In the genomic region with DNA sequence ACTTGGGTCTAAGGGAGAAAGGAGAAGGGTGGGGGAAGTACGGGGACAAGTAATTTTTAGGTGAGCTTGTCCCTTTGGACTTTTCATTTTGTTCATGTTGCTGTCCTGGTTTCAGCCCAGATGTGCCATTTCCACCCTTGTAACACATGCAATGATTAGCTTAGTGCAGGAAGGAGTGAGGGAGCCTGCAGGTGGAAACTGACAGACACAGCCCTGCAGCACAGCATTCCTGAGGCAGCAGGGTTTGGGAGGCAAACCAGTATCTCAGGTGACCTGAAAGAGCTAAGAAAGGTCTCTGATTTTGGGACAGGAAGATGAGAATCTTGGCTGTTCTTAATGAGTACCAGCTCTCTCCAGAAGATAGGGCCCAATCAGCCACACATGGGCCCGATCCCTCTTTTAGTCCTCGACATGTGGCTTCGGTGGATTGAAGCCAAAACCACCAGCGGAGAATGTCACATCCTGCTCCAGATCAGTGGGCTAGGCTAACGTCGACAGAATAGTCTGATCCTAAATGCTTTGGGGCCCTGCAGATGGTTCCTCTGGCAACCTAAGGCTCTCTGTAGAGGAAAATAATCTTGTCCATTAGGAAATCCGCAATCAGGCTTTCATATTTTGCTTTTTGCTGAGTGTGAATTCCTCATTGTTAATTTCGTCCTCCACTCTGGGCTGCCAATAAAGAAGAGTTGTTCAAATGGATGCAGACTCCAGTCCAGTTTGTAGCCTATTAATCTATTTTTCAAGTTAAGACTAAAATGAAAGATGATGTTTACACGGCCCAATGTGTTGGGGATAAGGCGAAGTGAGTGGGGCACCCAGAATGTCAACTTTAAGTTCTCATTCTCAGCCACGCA, we compare ENCODE assay signal across 17 cellular contexts. TPM values are rescaled to one million over a fixed set of nuclear protein-coding genes. Genes with fewer than 3 reads are reported as not detected.
DNase-seq lines count a peak whose midpoint lies in the region; ATAC-seq lines count a peak whose summit lies in the region.
"Had no signal": no experiment of that assay in that cellular context is flagged by ENCODE, and none has a peak within 500 bp of the region (broad histone marks: within the 10 kb centered on the region; RNA-seq: fewer than 3 reads in every experiment).

No MANE protein-coding gene starts in this region.

- no peaks in the 10 kb centered on the region for H3K79me1 ChIP-seq in neuronal stem cell (ENCODE audit: low read depth, low read length)

- CTCF ChIA-PET in activated CD4-positive, alpha-beta T cell treated with anti-CD3 and anti-CD28 coated beads, Interleukin-2, amount 10 ng/mL, durations not matched to agents 7 days and 5 days (lab: Charles Lee), result interaction anchor here (0.7 to 5.2 kb wide), 8 partner anchors 10 to 122 kb away, joined by 3 to 40 read pairs (median 4); a partner anchor contains a TSS
- CTCF ChIA-PET in activated CD8-positive, alpha-beta T cell treated with anti-CD3 and anti-CD28 coated beads, Interleukin-2, amount 10 ng/mL, durations not matched to agents 7 days and 5 days (lab: Charles Lee), result interaction anchor here (0.7 to 1.4 kb wide), 7 partner anchors 10 to 65 kb away, joined by 3 to 11 read pairs (median 4); a partner anchor contains a TSS

- no peaks in the 10 kb centered on the region for H3K9me3 Mint-ChIP-seq in activated CD4-positive, alpha-beta T cell treated with anti-CD3 and anti-CD28 coated beads, Interleukin-2, amount 10 ng/mL, durations not matched to agents 7 days and 5 days
- no peaks in the 10 kb centered on the region for H3K9me3 Mint-ChIP-seq in activated CD8-positive, alpha-beta T cell treated with anti-CD3 and anti-CD28 coated beads, Interleukin-2, amount 10 ng/mL, durations not matched to agents 7 days and 5 days (ENCODE audit: insufficient read depth)
- H3K9me3 Mint-ChIP-seq: natural killer cell treated with Interleukin-12 subunit alpha and Interleukin-12 subunit beta and Interleukin-15 and Interleukin-18, amount 100 ng/mL, for 72 hours had no signal

- H2AK5ac ChIP-seq in neuronal stem cell (ENCODE audit: low read depth, low read length), result no peak overlapping the region

- POLR2A ChIA-PET in activated CD4-positive, alpha-beta T cell treated with anti-CD3 and anti-CD28 coated beads, Interleukin-2, amount 10 ng/mL, durations not matched to agents 7 days and 5 days (lab: Charles Lee), result interaction anchor here (0.6 kb wide), 1 partner anchor 23 kb away, joined by 7 read pairs; no protein-coding TSS in a partner anchor
- POLR2A ChIA-PET in activated CD8-positive, alpha-beta T cell treated with anti-CD3 and anti-CD28 coated beads, Interleukin-2, amount 10 ng/mL, durations not matched to agents 7 days and 5 days (lab: Charles Lee), result interaction anchor here (0.8 to 17.8 kb wide), 5 partner anchors 8 to 103 kb away, joined by 3 to 807 read pairs (median 66); a partner anchor contains a TSS

- H3K23ac ChIP-seq in neuronal stem cell (ENCODE audit: low read depth, low read length, poor library complexity), result no peak overlapping the region

- H3K27me3 Mint-ChIP-seq in activated CD4-positive, alpha-beta T cell treated with anti-CD3 and anti-CD28 coated beads, Interleukin-2, amount 10 ng/mL, durations not matched to agents 7 days and 5 days, result no peaks in the 10 kb centered on the region
- H3K27me3 Mint-ChIP-seq in activated CD8-positive, alpha-beta T cell treated with anti-CD3 and anti-CD28 coated beads, Interleukin-2, amount 10 ng/mL, durations not matched to agents 7 days and 5 days (ENCODE audit: low read depth), result no peaks in the 10 kb centered on the region

- peak overlapping the region; percentile 92 for H3K27ac Mint-ChIP-seq in activated CD4-positive, alpha-beta T cell treated with anti-CD3 and anti-CD28 coated beads, Interleukin-2, amount 10 ng/mL, durations not matched to agents 7 days and 5 days
- peak overlapping the region; percentile 91 for H3K27ac Mint-ChIP-seq in activated CD8-positive, alpha-beta T cell treated with anti-CD3 and anti-CD28 coated beads, Interleukin-2, amount 10 ng/mL, durations not matched to agents 7 days and 5 days

- no peak overlapping the region for H3K4me3 ChIP-seq in neuronal stem cell (ENCODE audit: low read length in 2 of 2)
- H3K4me3 ChIP-seq: ascending aorta, esophagus muscularis mucosa, left ventricle myocardium inferior had no signal

- H3K14ac ChIP-seq in neuronal stem cell (ENCODE audit: low read length), result no peak overlapping the region

- no peak overlapping the region for H3K9ac ChIP-seq in neuronal stem cell (ENCODE audit: low read depth, low read length, poor library complexity)

- no peak for DNase-seq in activated CD4-positive, alpha-beta T cell treated with anti-CD3 and anti-CD28 coated beads, Interleukin-2, amount 10 ng/mL, durations not matched to agents 7 days and 5 days
- DNase-seq in activated CD4-positive, alpha-beta T cell treated with anti-CD3 and anti-CD28 coated beads, Interleukin-2, amount 50 U/mL, for 4 hours, result no peak
- DNase-seq in EL, result peak; percentile 20
- no peak for DNase-seq in activated CD8-positive, alpha-beta T cell treated with anti-CD3 and anti-CD28 coated beads, Interleukin-2, amount 10 ng/mL, durations not matched to agents 7 days and 5 days
- no peak for DNase-seq in neuronal stem cell (ENCODE audit: low spot score)
- DNase-seq in DMS53 treated with DMSO at 0.1 percent for 48 hours (lab: John Stamatoyannopoulos, UW; ENCODE audit: unreplicated experiment), result no peak
- DNase-seq in HK-2 (ENCODE audit: unreplicated experiment), result no peak
- DNase-seq: Calu3; dermis blood vessel endothelial cell; left ventricle myocardium inferior; NCI-H1105 treated with DMSO at 0.1 percent for 48 hours; SIG-M5; stimulated activated CD4-positive, alpha-beta T cell treated with anti-CD3 and anti-CD28 coated beads, Interleukin-4, amount 100 ng/mL, for 24 hours had no signal

- no peak overlapping the region for H2BK15ac ChIP-seq in neuronal stem cell (ENCODE audit: low read length)

- H2BK120ac ChIP-seq in neuronal stem cell (ENCODE audit: low read depth, low read length), result no peak overlapping the region

- ATAC-seq in activated CD8-positive, alpha-beta T cell treated with anti-CD3 and anti-CD28 coated beads, Interleukin-2, amount 10 ng/mL, durations not matched to agents 7 days and 5 days, result no peak
- no peak for ATAC-seq in HG02938 (IDR thresholded peaks at IDR 0.05; ENCODE audit: unreplicated experiment)
- ATAC-seq: natural killer cell treated with Interleukin-12 subunit alpha and Interleukin-12 subunit beta and Interleukin-15 and Interleukin-18, amount 100 ng/mL, for 72 hours had no signal

- no CpG with 5 or more reads among the region's 12 CpGs for WGBS in neuronal stem cell (ENCODE audit: extremely low coverage in 2 of 2, insufficient read length in 2 of 2, insufficient replicate concordance in 1 of 2), 2 donors

- H2BK5ac ChIP-seq in neuronal stem cell (ENCODE audit: low read length), result no peak overlapping the region

- no peaks in the 10 kb centered on the region for H3K9me3 ChIP-seq in neuronal stem cell (replicated peaks in 1 of 2; ENCODE audit: control insufficient read depth in 2 of 2, insufficient read depth in 1 of 2, low read depth in 1 of 2, low read length in 2 of 2)
- H3K9me3 ChIP-seq: ascending aorta, esophagus muscularis mucosa, left ventricle myocardium inferior had no signal

- H3K18ac ChIP-seq in neuronal stem cell (ENCODE audit: low read length), result no peak overlapping the region

- H3K36me3 Mint-ChIP-seq in activated CD4-positive, alpha-beta T cell treated with anti-CD3 and anti-CD28 coated beads, Interleukin-2, amount 10 ng/mL, durations not matched to agents 7 days and 5 days (ENCODE audit: low read depth), result peaks cover 5% of the 10 kb centered on the region
- peaks cover 11% of the 10 kb centered on the region for H3K36me3 Mint-ChIP-seq in activated CD8-positive, alpha-beta T cell treated with anti-CD3 and anti-CD28 coated beads, Interleukin-2, amount 10 ng/mL, durations not matched to agents 7 days and 5 days (ENCODE audit: low read depth)
- H3K36me3 Mint-ChIP-seq: natural killer cell treated with Interleukin-12 subunit alpha and Interleukin-12 subunit beta and Interleukin-15 and Interleukin-18, amount 100 ng/mL, for 72 hours had no signal

- no peak overlapping the region for H3K27ac ChIP-seq in neuronal stem cell (replicated peaks; ENCODE audit: low read length)
- H3K27ac ChIP-seq: ascending aorta, esophagus muscularis mucosa, left ventricle myocardium inferior had no signal

- no peak overlapping the region for H2BK12ac ChIP-seq in neuronal stem cell (ENCODE audit: low read length)

- H3K36me3 ChIP-seq in neuronal stem cell (replicated peaks in 1 of 2; ENCODE audit: control insufficient read depth in 2 of 2, insufficient read depth in 2 of 2, low read length in 2 of 2), result no peaks in the 10 kb centered on the region
- H3K36me3 ChIP-seq: ascending aorta, esophagus muscularis mucosa, left ventricle myocardium inferior had no signal

- peaks cover 0 to 11% (median 0%) of the 10 kb centered on the region in 3 experiments for H3K27me3 ChIP-seq in neuronal stem cell (ENCODE audit: control insufficient read depth in 3 of 3, insufficient read depth in 3 of 3, low read depth in 1 of 3, low read length in 3 of 3)
- H3K27me3 ChIP-seq: ascending aorta had no signal

- no peak overlapping the region for H4K91ac ChIP-seq in neuronal stem cell (ENCODE audit: low read depth, low read length, poor library complexity)

- H3K4me2 ChIP-seq in neuronal stem cell (ENCODE audit: insufficient read depth, low read length, poor library complexity, severe bottlenecking), result no peak overlapping the region

- peaks cover 11 to 14% of the 10 kb centered on the region in 2 donors for H3K4me1 ChIP-seq in neuronal stem cell (ENCODE audit: control insufficient read depth in 2 of 2, insufficient read depth in 1 of 2, low read depth in 1 of 2, low read length in 2 of 2)

- H3K4me1 Mint-ChIP-seq in activated CD4-positive, alpha-beta T cell treated with anti-CD3 and anti-CD28 coated beads, Interleukin-2, amount 10 ng/mL, durations not matched to agents 7 days and 5 days, result peaks cover 79% of the 10 kb centered on the region
- peaks cover 79% of the 10 kb centered on the region for H3K4me1 Mint-ChIP-seq in activated CD8-positive, alpha-beta T cell treated with anti-CD3 and anti-CD28 coated beads, Interleukin-2, amount 10 ng/mL, durations not matched to agents 7 days and 5 days (ENCODE audit: low read depth)

- no peak overlapping the region for H3K4ac ChIP-seq in neuronal stem cell (ENCODE audit: low read length)

- H3K4me3 Mint-ChIP-seq in activated CD4-positive, alpha-beta T cell treated with anti-CD3 and anti-CD28 coated beads, Interleukin-2, amount 10 ng/mL, durations not matched to agents 7 days and 5 days, result no peak overlapping the region
- no peak overlapping the region for H3K4me3 Mint-ChIP-seq in activated CD8-positive, alpha-beta T cell treated with anti-CD3 and anti-CD28 coated beads, Interleukin-2, amount 10 ng/mL, durations not matched to agents 7 days and 5 days
- H3K4me3 Mint-ChIP-seq: natural killer cell treated with Interleukin-12 subunit alpha and Interleukin-12 subunit beta and Interleukin-15 and Interleukin-18, amount 100 ng/mL, for 72 hours had no signal

- H4K8ac ChIP-seq in neuronal stem cell (ENCODE audit: low read depth, low read length), result no peak overlapping the region

- peak overlapping the region; percentile 30 for H2AFZ ChIP-seq in neuronal stem cell (ENCODE audit: low read length)

RNA-seq across cellular contexts. Expression of a gene that starts 3.8 kb away (rescaled TPM):
- 100 to 1,000 TPM; 121 to 129 TPM for total RNA-seq in activated CD4-positive, alpha-beta T cell treated with anti-CD3 and anti-CD28 coated beads, Interleukin-2, amount 10 ng/mL, durations not matched to agents 7 days and 5 days
- 100 to 1,000 TPM; 150 to 165 TPM for total RNA-seq in activated CD8-positive, alpha-beta T cell treated with anti-CD3 and anti-CD28 coated beads, Interleukin-2, amount 10 ng/mL, durations not matched to agents 7 days and 5 days
- polyA plus RNA-seq in neuronal stem cell (2013, experiment 1 of 2), result 28.7 TPM
- polyA plus RNA-seq in neuronal stem cell (2013, experiment 2 of 2), result 29.6 TPM

RNA-seq across cellular contexts. Expression of a gene that starts 21.1 kb away (rescaled TPM):
- total RNA-seq in activated CD4-positive, alpha-beta T cell treated with anti-CD3 and anti-CD28 coated beads, Interleukin-2, amount 10 ng/mL, durations not matched to agents 7 days and 5 days, result 100 to 1,000 TPM; 319 to 399 TPM
- 100 to 1,000 TPM; 318 to 359 TPM for total RNA-seq in activated CD8-positive, alpha-beta T cell treated with anti-CD3 and anti-CD28 coated beads, Interleukin-2, amount 10 ng/mL, durations not matched to agents 7 days and 5 days
- 43.3 TPM for polyA plus RNA-seq in neuronal stem cell (2013, experiment 1 of 2)
- 46.8 TPM for polyA plus RNA-seq in neuronal stem cell (2013, experiment 2 of 2)
